In genomic region chr7:10688544-10688943, GRCh38 we compare ENCODE assay signal across 31 cellular contexts.
DNase-seq lines count a peak whose midpoint lies in the region; ATAC-seq, FAIRE-seq and TF ChIP-seq lines count a peak whose summit lies in the region.
"Had no signal": no experiment of that assay in that cellular context is flagged by ENCODE, and none has a peak within 500 bp of the region (broad histone marks: within the 10 kb centered on the region; RNA-seq: fewer than 3 reads in every experiment).

No MANE protein-coding gene starts in this region.

- intact Hi-C loops in K562 (cut with micrococcal nuclease) = no loop called here

- no peak overlapping the region for H3K4me3 ChIP-seq in K562
- H3K4me3 ChIP-seq: A549; BLaER1; BLaER1 treated with 17β-estradiol and CSF1 and Interleukin-3, amounts not matched to agents 10 nM and 100 nM had no signal

- no peak overlapping the region for H3K27ac ChIP-seq in K562 (ENCODE audit: extremely low read depth, low read depth, low read length)
- H3K27ac ChIP-seq: 22Rv1; A549; BLaER1; BLaER1 treated with 17β-estradiol and CSF1 and Interleukin-3, amounts not matched to agents 10 nM and 100 nM; C4-2B had no signal

- in situ Hi-C loops in K562 (cut with MboI) = no loop called here

- POLR2A ChIA-PET in K562 (lab: Yijun Ruan, JAX) = no interaction called here

- no peaks in the 10 kb centered on the region for H3K36me3 ChIP-seq in K562 (ENCODE audit: control insufficient read depth, insufficient read depth, low read length)
- H3K36me3 ChIP-seq: BE2C; BLaER1; BLaER1 treated with 17β-estradiol and CSF1 and Interleukin-3, amounts not matched to agents 10 nM and 100 nM had no signal

- H3K27me3 ChIP-seq in K562 (ENCODE audit: control insufficient read depth in 2 of 2, insufficient read depth in 2 of 2, low read length in 2 of 2) = no peaks in the 10 kb centered on the region
- H3K27me3 ChIP-seq: BE2C; BLaER1; BLaER1 treated with 17β-estradiol and CSF1 and Interleukin-3, amounts not matched to agents 10 nM and 100 nM had no signal

- no peak overlapping the region for H3K9ac ChIP-seq in K562 (ENCODE audit: insufficient read depth in 1 of 2, low read depth in 2 of 2, low read length in 2 of 2)
- H3K9ac ChIP-seq: BLaER1; BLaER1 treated with 17β-estradiol and CSF1 and Interleukin-3, amounts not matched to agents 10 nM and 100 nM had no signal

- peak; percentile 57; the same call in 1 of the 2 replicates for TF ChIP-seq EP300 in K562 (IDR thresholded peaks at IDR 0.05; ENCODE audit: low read length)

- H3K9me3 ChIP-seq in K562 (replicated peaks; ENCODE audit: control insufficient read depth, insufficient read depth, low read depth, low read length) = no peaks in the 10 kb centered on the region
- H3K9me3 ChIP-seq: A549, BE2C, BLaER1, Caco-2 had no signal

- FAIRE-seq in K562 (lab: Jason Lieb, UNC) = no peak
- FAIRE-seq: A204.1, A549, D721Med had no signal

- H2AFZ ChIP-seq in K562 (ENCODE audit: low read depth, low read length) = no peak overlapping the region

- ATAC-seq in K562 = no peak
- ATAC-seq: A549; CD8-positive, alpha-beta T cell had no signal

- DNase-seq in OCI-M1 (lab: John Stamatoyannopoulos, UW) (peak; percentile 13), K562 (ENCODE audit: extremely low read depth in 1 of 4, low spot score in 3 of 4) (no peak), LoVo (ENCODE audit: low spot score) (no peak), RPMI8226 (no peak)
- DNase-seq: 8988T; ACHN; AML-193; BE2C; C1 segment of cervical spinal cord; Caco-2; Calu3; CD4-positive, alpha-beta memory T cell; CD4-positive, alpha-beta T cell; CD4-positive, CD25-positive, alpha-beta regulatory T cell; CD8-positive, alpha-beta memory T cell; CD8-positive, alpha-beta T cell; COR-L47; DMS 273 treated with DMSO at 0.1 percent for 48 hours; DMS153; DMS53; DMS79; DMS79 treated with DMSO at 0.1 percent for 48 hours; DND-41; EL had no signal

- CTCF ChIA-PET in K562 (lab: Yijun Ruan, JAX; ENCODE audit: low intra/inter-chr PET ratio) = no interaction called here

- no peak for TF ChIP-seq POLR2A in K562 (conservative IDR thresholded peaks at IDR 0.05)

- H4K20me1 ChIP-seq in K562 (replicated peaks; ENCODE audit: control insufficient read depth, insufficient read depth, low read length) = no peaks in the 10 kb centered on the region; the same call in 1 of the 2 replicates
- H4K20me1 ChIP-seq: BLaER1; BLaER1 treated with 17β-estradiol and CSF1 and Interleukin-3, amounts not matched to agents 10 nM and 100 nM had no signal

- H3K9me1 ChIP-seq in K562 (ENCODE audit: control insufficient read depth, insufficient read depth, low read length) = no peaks in the 10 kb centered on the region

- no peak for TF ChIP-seq RAD21 in K562 (CRISPR knock-in tag; conservative IDR thresholded peaks at IDR 0.05 in 1 of 2, IDR thresholded peaks at IDR 0.05 in 1 of 2)

- peaks cover 0 to 4% of the 10 kb centered on the region in 2 experiments; a peak in 3 of 5 replicates for H3K4me1 ChIP-seq in K562 (replicated peaks in 1 of 2; ENCODE audit: control insufficient read depth in 2 of 2, insufficient read depth in 2 of 2, low read length in 2 of 2)
- H3K4me1 ChIP-seq: A549; BE2C; BLaER1; BLaER1 treated with 17β-estradiol and CSF1 and Interleukin-3, amounts not matched to agents 10 nM and 100 nM; Caco-2 had no signal

- no TSS peak for BruUV-seq in K562 (replicated peaks; lab: Mats Ljungman, UMichigan)

- H3K79me2 ChIP-seq in K562 (ENCODE audit: control insufficient read depth, insufficient read depth, low read length) = peaks cover 85% of the 10 kb centered on the region

- TF ChIP-seq CTCF in K562 (IDR thresholded peaks at IDR 0.05 in 2 of 3, conservative IDR thresholded peaks at IDR 0.05 in 1 of 3; ENCODE audit: insufficient read depth in 2 of 3, low read depth in 1 of 3, low read length in 3 of 3) = no peak

- H3K4me2 ChIP-seq in K562 (ENCODE audit: insufficient read depth, low read length) = peak overlapping the region; percentile 3; the same call in 1 of the 2 replicates
- H3K4me2 ChIP-seq: A549; BLaER1; BLaER1 treated with 17β-estradiol and CSF1 and Interleukin-3, amounts not matched to agents 10 nM and 100 nM had no signal

TF ChIP-seq in K562, 482 proteins besides CTCF, POLR2A, EP300 and RAD21 (continues in another document):
- TF ChIP-seq KDM2B (CRISPR knock-in tag; IDR thresholded peaks at IDR 0.05) = no peak
- no peak for TF ChIP-seq JUND (IDR thresholded peaks at IDR 0.05; ENCODE audit: borderline replicate concordance, low read depth, low read length)
- TF ChIP-seq JUND (tag; IDR thresholded peaks at IDR 0.05; ENCODE audit: borderline replicate concordance, low read depth, low read length) = no peak
- peak; percentile 72; the same call in 1 of the 2 replicates for TF ChIP-seq SOX6 (IDR thresholded peaks at IDR 0.05)
- no peak for TF ChIP-seq ZFP91 (CRISPR knock-in tag; IDR thresholded peaks at IDR 0.05)
- TF ChIP-seq ZNF174 (CRISPR knock-in tag; IDR thresholded peaks at IDR 0.05) = no peak
- TF ChIP-seq MEIS2 (IDR thresholded peaks at IDR 0.05; ENCODE audit: partially characterized antibody) = peak; percentile 24
- peak; percentile 83 for TF ChIP-seq SPI1 (IDR thresholded peaks at IDR 0.05; ENCODE audit: borderline replicate concordance, low read depth, low read length)
- no peak for TF ChIP-seq MTA3 (IDR thresholded peaks at IDR 0.05; ENCODE audit: borderline replicate concordance)
- TF ChIP-seq TRIM25 (IDR thresholded peaks at IDR 0.05; ENCODE audit: borderline replicate concordance) = no peak
- no peak for TF ChIP-seq ZNF589 (CRISPR knock-in tag; IDR thresholded peaks at IDR 0.05; ENCODE audit: low read depth)
- no peak for TF ChIP-seq HNRNPLL (IDR thresholded peaks at IDR 0.05; ENCODE audit: low read depth, low read length, poor library complexity, severe bottlenecking)
- TF ChIP-seq LARP7 (IDR thresholded peaks at IDR 0.05) = no peak
- no peak for TF ChIP-seq ASH1L (IDR thresholded peaks at IDR 0.05; ENCODE audit: borderline replicate concordance, low read depth, partially characterized antibody)
- no peak for TF ChIP-seq PRMT5 (CRISPR knock-in tag; IDR thresholded peaks at IDR 0.05)
- TF ChIP-seq SMARCC2 (IDR thresholded peaks at IDR 0.05; ENCODE audit: low read depth) = peak; percentile 48; the same call in 1 of the 2 replicates
- TF ChIP-seq FOXO4 (CRISPR knock-in tag; IDR thresholded peaks at IDR 0.05) = no peak
- TF ChIP-seq ZNF41 (CRISPR knock-in tag; conservative IDR thresholded peaks at IDR 0.05) = no peak
- TF ChIP-seq FOXA3 (CRISPR knock-in tag; conservative IDR thresholded peaks at IDR 0.05 in 1 of 2, IDR thresholded peaks at IDR 0.05 in 1 of 2) = peak in 1 of 2 experiments; percentile 67; a peak in 2 of 4 replicates
- no peak for TF ChIP-seq NFE2L1 (tag; IDR thresholded peaks at IDR 0.05; ENCODE audit: borderline replicate concordance, low read depth)
- no peak for TF ChIP-seq VEZF1 (CRISPR knock-in tag; IDR thresholded peaks at IDR 0.05)
- TF ChIP-seq KDM1A (IDR thresholded peaks at IDR 0.05) = peak in 1 of 2 experiments; percentile 47; a peak in 1 of 4 replicates
